In genomic region chr1:39540504-39541031, GRCh38 we compare ENCODE assay signal across 8 cellular contexts. TPM values are rescaled to one million over a fixed set of nuclear protein-coding genes. Genes with fewer than 3 reads are reported as not detected.
DNase-seq lines count a peak whose midpoint lies in the region; ATAC-seq and TF ChIP-seq lines count a peak whose summit lies in the region.

No MANE protein-coding gene starts in this region.

- no peak overlapping the region for H2AK5ac ChIP-seq in mesenchymal stem cell (ENCODE audit: low read length, severe bottlenecking)

- H3K27ac ChIP-seq in dorsolateral prefrontal cortex (peak overlapping the region; percentile 32 to 94 (median 86)), mesenchymal stem cell (ENCODE audit: low read length, poor library complexity, severe bottlenecking) (no peak overlapping the region), upper lobe of left lung (peak overlapping the region in 3 of 4 donors; percentile 37 to 54 (median 49))

- H2BK120ac ChIP-seq in mesenchymal stem cell (ENCODE audit: low read depth, low read length), result no peak overlapping the region

- WGBS in mesenchymal stem cell, result 93% methylated on average over 13 of the region's 13 CpGs
- 75 to 78% methylated on average over 13 of the region's 13 CpGs for WGBS in upper lobe of left lung, 2 donors

- H2BK15ac ChIP-seq in mesenchymal stem cell (ENCODE audit: low read depth, poor library complexity, severe bottlenecking), result no peak overlapping the region

- peak; percentile 78 for ATAC-seq in Right ventricle myocardium inferior
- peak; percentile 80 to 87 for ATAC-seq in upper lobe of left lung (ENCODE audit: low FRiP score in 2 of 2)

- H3K27me3 ChIP-seq in dorsolateral prefrontal cortex (no peaks in the 10 kb centered on the region), mesenchymal stem cell (ENCODE audit: control insufficient read depth in 1 of 2, insufficient read depth in 1 of 2, low read length in 2 of 2) (no peaks in the 10 kb centered on the region), upper lobe of left lung (no peaks in the 10 kb centered on the region)

- TF ChIP-seq EP300 in upper lobe of left lung (IDR thresholded peaks at IDR 0.05), result peak in 3 of 4 donors; percentile 11 to 49 (median 46)

- no peak overlapping the region for H3K4me2 ChIP-seq in mesenchymal stem cell (ENCODE audit: low read length, poor library complexity, severe bottlenecking)

- no peaks in the 10 kb centered on the region for H3K79me1 ChIP-seq in mesenchymal stem cell (replicated peaks; ENCODE audit: low read length, poor library complexity, severe bottlenecking)

- H2BK5ac ChIP-seq in mesenchymal stem cell (ENCODE audit: low read depth, low read length, poor library complexity, severe bottlenecking), result no peak overlapping the region

- H3K36me3 ChIP-seq in mesenchymal stem cell (ENCODE audit: control insufficient read depth in 1 of 2, insufficient read depth in 2 of 2, low read depth in 1 of 2, low read length in 2 of 2), result peaks cover 27 to 63% of the 10 kb centered on the region in 2 experiments
- H3K36me3 ChIP-seq in upper lobe of left lung, result peaks cover 0 to 17% (median 7%) of the 10 kb centered on the region in 4 donors

- no peak overlapping the region for H3K23ac ChIP-seq in mesenchymal stem cell (ENCODE audit: low read length in 2 of 2)

- H3K9ac ChIP-seq in mesenchymal stem cell (ENCODE audit: low read length), result peak overlapping the region; percentile 36

- TF ChIP-seq POLR2A in upper lobe of left lung (IDR thresholded peaks at IDR 0.05), result peak in 1 of 4 donors; percentile 57

- no peak overlapping the region for H4K8ac ChIP-seq in mesenchymal stem cell (ENCODE audit: low read length)

- H3K4me1 ChIP-seq in mesenchymal stem cell (ENCODE audit: control insufficient read depth, insufficient read depth, low read depth, low read length) (no peaks in the 10 kb centered on the region), upper lobe of left lung (peaks cover 0 to 11% (median 6%) of the 10 kb centered on the region in 4 donors)

- H2AFZ ChIP-seq in mesenchymal stem cell (ENCODE audit: low read depth, low read length), result no peak overlapping the region

- peak overlapping the region in 30 of 59 donors; percentile 0 to 45 (median 18) for H3K4me3 ChIP-seq in dorsolateral prefrontal cortex
- H3K4me3 ChIP-seq in mesenchymal stem cell (ENCODE audit: insufficient read depth in 1 of 2, low read depth in 1 of 2, low read length in 2 of 2), result no peak overlapping the region
- no peak overlapping the region for H3K4me3 ChIP-seq in upper lobe of left lung

- intact Hi-C loops in Right ventricle myocardium inferior (cut with DNase I) (loop anchor here (10.0 kb wide), 1 partner anchor 436 kb away; no protein-coding TSS in a partner anchor), cardiac septum (cut with DNase I) (loop anchor here (2.0 kb wide), 1 partner anchor 34 kb away; no protein-coding TSS in a partner anchor), dorsolateral prefrontal cortex (cut with DNase I) (loop anchor here in 1 of 2 donors (10.0 kb wide), 1 partner anchor 436 kb away; no protein-coding TSS in a partner anchor)

- peak in 6 of 56 donors; percentile 4 to 37 (median 10) for TF ChIP-seq CTCF in dorsolateral prefrontal cortex (IDR thresholded peaks at IDR 0.05 in 54 of 56, conservative IDR thresholded peaks at IDR 0.05 in 2 of 56; ENCODE audit: low read depth in 1 of 56, partially characterized antibody in 56 of 56)
- no peak for TF ChIP-seq CTCF in upper lobe of left lung (IDR thresholded peaks at IDR 0.05)

- no peak overlapping the region for H3K4ac ChIP-seq in mesenchymal stem cell (ENCODE audit: low read depth in 1 of 2, low read length in 2 of 2)

- no peak overlapping the region for H4K91ac ChIP-seq in mesenchymal stem cell (ENCODE audit: low read length)

- H3K9me3 ChIP-seq in mesenchymal stem cell (ENCODE audit: control insufficient read depth, low read length), result no peaks in the 10 kb centered on the region
- H3K9me3 ChIP-seq in upper lobe of left lung, result no peaks in the 10 kb centered on the region

- no peak overlapping the region for H3K18ac ChIP-seq in mesenchymal stem cell (ENCODE audit: low read depth in 1 of 2, low read length in 2 of 2)

- no peak overlapping the region for H3K14ac ChIP-seq in mesenchymal stem cell (ENCODE audit: low read length in 2 of 2)

- DNase-seq in Right ventricle myocardium inferior (ENCODE audit: missing footprints) (peak; percentile 86), cardiac septum (ENCODE audit: low spot score) (no peak), dorsolateral prefrontal cortex (peak; percentile 9 to 92 (median 82)), mesenchymal stem cell (peak; percentile 87), upper lobe of left lung (peak in 1 of 2 donors; percentile 76), DMS114 treated with DMSO at 0.1 percent for 48 hours (lab: John Stamatoyannopoulos, UW; ENCODE audit: unreplicated experiment) (no peak), glomerular visceral epithelial cell (ENCODE audit: extremely low spot score) (no peak)
- no peak for DNase-seq in stimulated activated CD4-positive, alpha-beta T cell treated with anti-CD3 and anti-CD28 coated beads, Interleukin-12 subunit alpha, Interleukin-12 subunit beta, amount 100 ng/mL, for 4 hours

- H2BK12ac ChIP-seq in mesenchymal stem cell (ENCODE audit: low read length in 2 of 2), result no peak overlapping the region

RNA-seq across cellular contexts. Expression of gene PABPC4, which starts 36.0 kb away (rescaled TPM):
- total RNA-seq in Right ventricle myocardium inferior (196 TPM), cardiac septum (239 TPM), dorsolateral prefrontal cortex (100 to 1,000 TPM in 27 of 120 experiments, 10 to 100 TPM in 93; 61.0 to 120 (median 88.9) TPM), upper lobe of left lung (100 to 1,000 TPM; 121 to 225 (median 195) TPM)
- polyA plus RNA-seq in mesenchymal stem cell (2013, experiment 1 of 2), result 162 TPM
- 158 TPM for polyA plus RNA-seq in mesenchymal stem cell (2013, experiment 2 of 2)

RNA-seq across cellular contexts. Expression of gene BMP8A, which starts 49.1 kb away (rescaled TPM):
- total RNA-seq in Right ventricle myocardium inferior (0.22 TPM), cardiac septum (1.5 TPM), dorsolateral prefrontal cortex (10 to 100 TPM in 7 of 120 experiments, 1 to 10 TPM in 113; 2.3 to 13.5 (median 6.6) TPM), upper lobe of left lung (1 to 10 TPM in 2 of 6 donors, under 1 TPM in 3, not detected in 1; 0.30 to 1.4 (median 0.88) TPM)
- polyA plus RNA-seq in mesenchymal stem cell (2013, experiment 1 of 2), result not detected
- not detected for polyA plus RNA-seq in mesenchymal stem cell (2013, experiment 2 of 2)

Comparison
In these comparisons a context has a peak if more than half of its experiments do, and no peak if none do; other contexts are left out.
1. DNase-seq: peak in Right ventricle myocardium inferior (single experiment), dorsolateral prefrontal cortex (10 of 10) and mesenchymal stem cell (single experiment); none in cardiac septum (single experiment), DMS114 treated with DMSO at 0.1 percent for 48 hours (single experiment), stimulated activated CD4-positive, alpha-beta T cell treated with anti-CD3 and anti-CD28 coated beads, Interleukin-12 subunit alpha, Interleukin-12 subunit beta, amount 100 ng/mL, for 4 hours (single experiment) and glomerular visceral epithelial cell (single experiment).
2. H3K4me3 ChIP-seq: peak in dorsolateral prefrontal cortex (30 of 59); none in mesenchymal stem cell (0 of 2) and upper lobe of left lung (0 of 4).